6 cellular contexts compared by ENCODE assay signal in genomic region chr7:26471676-26472075, GRCh38.
"Had no signal": no experiment of that assay in that cellular context is flagged by ENCODE, and none has a peak within 500 bp of the region (broad histone marks: within the 10 kb centered on the region; RNA-seq: fewer than 3 reads in every experiment).

No MANE protein-coding gene starts in this region.

- H3K27me3 Mint-ChIP-seq: IgD-negative memory B cell had no signal

- DNase-seq: IMR-90, KBM-7 had no signal

- H3K4me3 ChIP-seq: K562 had no signal

- H3K27ac ChIP-seq: HL-60 had no signal

- ATAC-seq: HepG2, K562 had no signal

- H3K4me1 Mint-ChIP-seq: IgD-negative memory B cell had no signal

- H3K36me3 Mint-ChIP-seq: IgD-negative memory B cell had no signal

- H3K27ac Mint-ChIP-seq: IgD-negative memory B cell had no signal

- H3K9me3 Mint-ChIP-seq: IgD-negative memory B cell had no signal

- H3K4me3 Mint-ChIP-seq: IgD-negative memory B cell had no signal
